Comparison of ENCODE assay signal across 6 cellular contexts in the genomic region with DNA sequence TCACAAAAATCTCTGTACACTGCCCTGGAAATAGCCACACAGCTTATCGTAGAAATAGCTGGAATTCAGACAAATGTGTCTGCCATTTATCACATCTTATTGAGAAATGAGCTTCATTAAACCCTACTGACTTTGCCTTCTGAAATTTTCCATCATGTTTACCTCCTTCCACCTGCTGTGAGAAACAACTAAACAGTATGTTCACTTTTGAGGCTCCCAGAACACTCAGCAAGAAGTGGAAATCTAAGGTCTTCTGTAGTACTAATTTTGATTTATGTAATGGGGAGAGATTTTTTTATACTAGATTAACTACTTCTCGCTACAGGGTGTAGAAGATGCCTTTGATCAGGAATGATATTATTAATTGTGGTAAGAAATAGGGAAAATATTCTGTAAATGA.
"Had no signal": no experiment of that assay in that cellular context is flagged by ENCODE, and none has a peak within 500 bp of the region (broad histone marks: within the 10 kb centered on the region; RNA-seq: fewer than 3 reads in every experiment).

No MANE protein-coding gene starts in this region.

- H3K4me3 ChIP-seq: K562 had no signal

- DNase-seq: IMR-90, KBM-7, KG1 had no signal

- H3K27ac ChIP-seq: HL-60, KMS-11 had no signal
